2 cellular contexts compared by ENCODE assay signal in the genomic region with DNA sequence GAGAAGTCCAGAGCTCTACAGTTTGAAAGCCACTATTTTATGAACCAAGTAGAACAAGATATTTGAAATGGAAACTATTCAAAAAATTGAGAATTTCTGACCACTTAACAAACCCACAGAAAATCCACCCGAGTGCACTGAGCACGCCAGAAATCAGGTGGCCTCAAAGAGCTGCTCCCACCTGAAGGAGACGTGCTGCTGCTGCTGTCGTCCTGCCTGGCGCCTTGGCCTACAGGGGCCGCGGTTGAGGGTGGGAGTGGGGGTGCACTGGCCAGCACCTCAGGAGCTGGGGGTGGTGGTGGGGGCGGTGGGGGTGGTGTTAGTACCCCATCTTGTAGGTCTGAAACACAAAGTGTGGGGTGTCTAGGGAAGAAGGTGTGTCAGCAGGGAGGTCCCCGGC. TPM values are rescaled to one million over a fixed set of nuclear protein-coding genes. Genes with fewer than 3 reads are reported as not detected.
"Had no signal": no experiment of that assay in that cellular context is flagged by ENCODE, and none has a peak within 500 bp of the region (broad histone marks: within the 10 kb centered on the region; RNA-seq: fewer than 3 reads in every experiment).

No MANE protein-coding gene starts in this region.

RNA-seq across cellular contexts. Expression of a gene that starts 50.0 kb away (rescaled TPM):
- total RNA-seq: G401, GM12878 had no signal
